ENCODE assay signal across 9 cellular contexts in the genomic region with DNA sequence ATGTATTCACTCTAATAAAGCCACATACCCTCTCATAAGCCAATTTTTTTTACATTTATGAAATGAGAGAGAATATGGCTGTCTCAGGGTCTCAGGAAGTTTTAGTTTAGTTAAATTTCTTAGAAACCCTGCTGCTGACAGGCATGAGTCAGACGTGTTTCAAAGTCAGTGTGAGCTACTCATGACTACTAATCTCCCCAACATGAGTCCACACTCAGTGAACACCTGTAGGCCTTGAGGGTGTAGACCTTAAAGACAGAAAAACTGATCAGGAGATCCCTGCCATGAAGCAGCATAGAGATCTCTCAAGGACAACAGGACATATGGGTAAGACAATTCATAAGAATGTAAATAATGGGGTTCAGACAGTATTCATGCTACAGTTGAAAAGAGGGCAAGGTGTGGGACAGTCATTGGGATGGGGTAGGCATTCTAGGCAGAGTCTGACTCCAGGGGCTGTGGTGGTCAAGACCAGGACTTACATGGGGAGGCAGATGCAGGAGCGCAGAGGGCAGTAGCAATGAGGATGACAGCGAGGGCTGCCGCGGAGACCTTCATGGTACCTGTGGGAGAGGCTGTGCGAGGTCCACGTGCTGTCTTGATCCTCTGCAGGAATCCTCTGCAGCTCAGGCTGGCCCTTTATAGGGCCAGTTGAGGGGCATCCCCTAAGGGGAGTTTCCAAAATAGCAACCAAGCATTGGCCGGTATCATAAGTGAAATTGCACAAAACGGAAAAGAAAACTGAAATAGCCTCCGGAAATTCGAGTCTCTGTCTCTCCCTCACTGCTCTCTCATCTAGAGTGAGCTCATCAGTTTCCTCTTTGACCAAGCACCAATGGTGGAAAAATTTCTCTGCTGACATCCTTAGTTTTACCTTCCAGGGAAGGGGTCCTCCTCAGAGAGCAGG. TPM values are rescaled to one million over a fixed set of nuclear protein-coding genes. Genes with fewer than 3 reads are reported as not detected.
DNase-seq lines count a peak whose midpoint lies in the region; ATAC-seq, FAIRE-seq and TF ChIP-seq lines count a peak whose summit lies in the region.
"Had no signal": no experiment of that assay in that cellular context is flagged by ENCODE, and none has a peak within 500 bp of the region (broad histone marks: within the 10 kb centered on the region; RNA-seq: fewer than 3 reads in every experiment).

A gene (minus strand): TSS at position 613 of the 907 bp plus-strand sequence.

- H3K27ac ChIP-seq in DOHH2 (ENCODE audit: low read depth, low read length) (no peak within 1 kb of the TSS), GM23248 (no peak within 1 kb of the TSS)

- DNase-seq in activated CD4-positive, alpha-beta T cell treated with anti-CD3 and anti-CD28 coated beads for 48 hours: peak; percentile 43
- peak; percentile 76 to 95 for DNase-seq in lung microvascular endothelial cell (ENCODE audit: low read depth in 2 of 2)
- DNase-seq in D721Med (ENCODE audit: insufficient read length, low spot score): no peak
- no peak for DNase-seq in AG20443 (ENCODE audit: low spot score)
- DNase-seq in GM23248: no peak

- H3K4me2 ChIP-seq in DOHH2 (ENCODE audit: low read length): peak within 1 kb of the TSS; percentile 59
- no peak within 1 kb of the TSS for H3K4me2 ChIP-seq in GM23248 (ENCODE audit: unreplicated experiment)

- TF ChIP-seq CTCF in DOHH2 (IDR thresholded peaks at IDR 0.05; ENCODE audit: low read depth, low read length, poor library complexity, severe bottlenecking) (no peak), D721Med (IDR thresholded peaks at IDR 0.05; ENCODE audit: insufficient read depth, missing control alignments) (no peak)

- peaks cover 15% of the 10 kb centered on the region for H3K4me1 ChIP-seq in DOHH2 (ENCODE audit: control insufficient read depth, low read length)
- H3K4me1 ChIP-seq in GM23248 (ENCODE audit: insufficient read depth): no peaks in the 10 kb centered on the region

- H2AFZ ChIP-seq in GM23248: no peak within 1 kb of the TSS

- H3K27me3 ChIP-seq in DOHH2 (ENCODE audit: control insufficient read depth, low read length): peaks cover 7% of the 10 kb centered on the region
- H3K27me3 ChIP-seq in GM23248 (replicated peaks; ENCODE audit: insufficient read depth): no peaks in the 10 kb centered on the region

- H3K9me3 ChIP-seq in DOHH2 (ENCODE audit: control insufficient read depth, insufficient read depth, low read length) (no peaks in the 10 kb centered on the region), GM23248 (ENCODE audit: low read depth) (no peaks in the 10 kb centered on the region)

- H3K79me2 ChIP-seq in DOHH2 (ENCODE audit: control insufficient read depth, low read length) (no peaks in the 10 kb centered on the region), GM23248 (ENCODE audit: insufficient read depth) (no peaks in the 10 kb centered on the region)

- no peak for FAIRE-seq in D721Med (lab: Jason Lieb, UNC)

- H3K9me2 ChIP-seq in DOHH2 (replicated peaks; ENCODE audit: control insufficient read depth, low read length) (no peaks in the 10 kb centered on the region), GM23248 (ENCODE audit: insufficient read depth) (no peaks in the 10 kb centered on the region)

- H3K36me3 ChIP-seq in DOHH2 (ENCODE audit: control insufficient read depth, low read length) (no peaks in the 10 kb centered on the region), GM23248 (ENCODE audit: low read depth) (no peaks in the 10 kb centered on the region)

- H3K4me3 ChIP-seq in DOHH2 (ENCODE audit: low read length) (peak within 1 kb of the TSS; percentile 45), GM23248 (no peak within 1 kb of the TSS)

- 62 to 63% methylated on average over 11 of the region's 11 CpGs for WGBS in GM23248 (ENCODE audit: low coverage in 1 of 2, low lambda C conversion rate in 2 of 2, missing lambda C conversion rate in 2 of 2), 2 experiments

- in situ Hi-C loops in GM23248 (cut with MboI): no loop called here

- H3F3A ChIP-seq in DOHH2 (ENCODE audit: control insufficient read depth, insufficient read depth) (no peaks in the 10 kb centered on the region), GM23248 (ENCODE audit: insufficient read depth) (no peaks in the 10 kb centered on the region)

- H4K20me1 ChIP-seq in DOHH2 (ENCODE audit: control insufficient read depth, insufficient read depth, low read depth, low read length): no peaks in the 10 kb centered on the region
- no peaks in the 10 kb centered on the region for H4K20me1 ChIP-seq in GM23248 (ENCODE audit: insufficient read depth)

- no peak within 1 kb of the TSS for H3K9ac ChIP-seq in GM23248

- ATAC-seq in GM19395 (IDR thresholded peaks at IDR 0.05; ENCODE audit: unreplicated experiment) (peak; percentile 93), HG03442 (IDR thresholded peaks at IDR 0.05; ENCODE audit: unreplicated experiment) (peak; percentile 82)

RNA-seq across cellular contexts. Expression of the gene that starts here (rescaled TPM):
- 0.20 and 0.65 TPM in 2 replicates for total RNA-seq in lung microvascular endothelial cell
- not detected in 2 replicates for total RNA-seq in GM23248 (2014; rRNA removed; shearing (Covaris generic))
- not detected in 2 replicates for polyA plus RNA-seq in GM23248 (2016; fragmentation: Nextera tagmentation; extraction: Ambion mirVana)
- total RNA-seq: fibroblast of villous mesenchyme had no signal

Comparison
In these comparisons a context has a peak if more than half of its experiments do, and no peak if none do; other contexts are left out.
1. Peak in DNase-seq in lung microvascular endothelial cell; RNA of the gene not detected or under 1 TPM.